ENCODE assay signal across 8 cellular contexts in genomic region chr9:470041-470781, GRCh38. TPM values are rescaled to one million over a fixed set of nuclear protein-coding genes. Genes with fewer than 3 reads are reported as not detected.
DNase-seq lines count a peak whose midpoint lies in the region; FAIRE-seq and TF ChIP-seq lines count a peak whose summit lies in the region.

No MANE protein-coding gene starts in this region.

- H3K36me3 ChIP-seq in neuronal stem cell (replicated peaks in 1 of 2; ENCODE audit: control insufficient read depth in 2 of 2, insufficient read depth in 2 of 2, low read length in 2 of 2) (peaks cover 0 to 2% of the 10 kb centered on the region in 2 donors), subcutaneous abdominal adipose tissue (ENCODE audit: control insufficient read depth in 5 of 5, insufficient read depth in 5 of 5, low read length in 5 of 5) (peaks cover 0 to 7% (median 0%) of the 10 kb centered on the region in 5 donors)

- no peaks in the 10 kb centered on the region for H3K79me2 ChIP-seq in H9 (ENCODE audit: insufficient read depth, low read length)

- no peak overlapping the region for H2BK20ac ChIP-seq in H9 (ENCODE audit: low read depth, low read length, poor library complexity, severe bottlenecking)

- H3K79me1 ChIP-seq in H9 (ENCODE audit: insufficient read depth, low read depth, low read length, poor library complexity, severe bottlenecking) (no peaks in the 10 kb centered on the region), neuronal stem cell (ENCODE audit: low read depth, low read length) (no peaks in the 10 kb centered on the region)

- H3K18ac ChIP-seq in H9 (ENCODE audit: insufficient read length, low read depth, low read length) (peak overlapping the region; percentile 32), neuronal stem cell (ENCODE audit: low read length) (peak overlapping the region; percentile 39)

- peak overlapping the region; percentile 55 for H3K9ac ChIP-seq in H9 (ENCODE audit: extremely low read depth, insufficient read length, low read length)
- H3K9ac ChIP-seq in neuronal stem cell (ENCODE audit: low read depth, low read length, poor library complexity) = peak overlapping the region; percentile 71
- peak overlapping the region; percentile 63 to 90 (median 81) for H3K9ac ChIP-seq in subcutaneous abdominal adipose tissue (ENCODE audit: low read length in 5 of 5)

- H3K4ac ChIP-seq in H9 (ENCODE audit: low read depth, low read length) (no peak overlapping the region), neuronal stem cell (ENCODE audit: low read length) (no peak overlapping the region)

- H2BK12ac ChIP-seq in H9 (ENCODE audit: insufficient read length, low read depth, low read length) = no peak overlapping the region
- no peak overlapping the region for H2BK12ac ChIP-seq in neuronal stem cell (ENCODE audit: low read length)

- H4K91ac ChIP-seq in H9 (ENCODE audit: insufficient read length, low read depth, low read length) (no peak overlapping the region), neuronal stem cell (ENCODE audit: low read depth, low read length, poor library complexity) (no peak overlapping the region)

- no CpG with 5 or more reads among the region's 38 CpGs for WGBS in H9 (ENCODE audit: extremely low coverage, insufficient read length, low lambda C conversion rate)
- no CpG with 5 or more reads among the region's 38 CpGs for whole genome bisulfite sequencing in neuronal stem cell (ENCODE audit: extremely low coverage in 2 of 2, insufficient read length in 2 of 2, insufficient replicate concordance in 1 of 2), 2 donors

- H2AK5ac ChIP-seq in H9 (ENCODE audit: insufficient read length, low read length) (no peak overlapping the region), neuronal stem cell (ENCODE audit: low read depth, low read length) (peak overlapping the region; percentile 3)

- H4K20me1 ChIP-seq in H9 (ENCODE audit: control insufficient read depth, insufficient read depth, insufficient read length) = no peaks in the 10 kb centered on the region

- H3K4me1 ChIP-seq in H9 (ENCODE audit: insufficient read depth, low read length) (no peaks in the 10 kb centered on the region; the same call in 1 of the 2 replicates), neuronal stem cell (ENCODE audit: control insufficient read depth in 2 of 2, insufficient read depth in 1 of 2, low read depth in 1 of 2, low read length in 2 of 2) (peaks cover 5 to 9% of the 10 kb centered on the region in 2 donors), subcutaneous abdominal adipose tissue (ENCODE audit: control insufficient read depth in 5 of 5, insufficient read depth in 5 of 5, low read length in 5 of 5) (peaks cover 4 to 42% (median 34%) of the 10 kb centered on the region in 5 donors)

- H4K5ac ChIP-seq in H9 (ENCODE audit: insufficient read length, low read depth, low read length) = no peak overlapping the region

- FAIRE-seq in frontal cortex (lab: Jason Lieb, UNC) = no peak

- peaks cover 8% of the 10 kb centered on the region for H3K23me2 ChIP-seq in H9 (ENCODE audit: insufficient read length, low read depth, low read length, poor library complexity, severe bottlenecking)

- H3T11ph ChIP-seq in H9 (ENCODE audit: low read length) = no peak overlapping the region

- peaks cover 21 to 32% of the 10 kb centered on the region in 2 experiments for H3K4me1 Mint-ChIP-seq in H9

- no peak overlapping the region for H4K8ac ChIP-seq in H9 (replicated peaks; ENCODE audit: insufficient read length, low read depth, low read length)
- H4K8ac ChIP-seq in neuronal stem cell (ENCODE audit: low read depth, low read length) = no peak overlapping the region

- no peak for TF ChIP-seq CTCF in H9 (conservative IDR thresholded peaks at IDR 0.05)

- no peak overlapping the region for H2BK15ac ChIP-seq in H9 (ENCODE audit: low read depth, low read length)
- no peak overlapping the region for H2BK15ac ChIP-seq in neuronal stem cell (ENCODE audit: low read length)

- H3K27ac Mint-ChIP-seq in H9 = peak overlapping the region; percentile 96 to 98 (median 98)

- H3K27me3 ChIP-seq in H9 (ENCODE audit: insufficient read depth, low read length) (no peaks in the 10 kb centered on the region), neuronal stem cell (ENCODE audit: control insufficient read depth in 3 of 3, insufficient read depth in 3 of 3, low read depth in 1 of 3, low read length in 3 of 3) (no peaks in the 10 kb centered on the region), subcutaneous abdominal adipose tissue (ENCODE audit: control insufficient read depth in 5 of 5, insufficient read depth in 4 of 5, low read length in 5 of 5) (no peaks in the 10 kb centered on the region)

- H3K4me3 ChIP-seq in neuronal stem cell (ENCODE audit: low read length in 2 of 2) = peak overlapping the region; percentile 61 to 79
- H3K4me3 ChIP-seq in subcutaneous abdominal adipose tissue (ENCODE audit: low read depth in 1 of 5, low read length in 5 of 5) = peak overlapping the region; percentile 75 to 90 (median 80)

- no peak overlapping the region for H3K27ac ChIP-seq in H9 (ENCODE audit: insufficient read length, low read depth, low read length)
- no peak overlapping the region for H3K27ac ChIP-seq in neuronal stem cell (replicated peaks; ENCODE audit: low read length)
- peak overlapping the region; percentile 69 for H3K27ac ChIP-seq in subcutaneous abdominal adipose tissue (ENCODE audit: low read depth, low read length)

- H3K36me3 Mint-ChIP-seq in H9 (ENCODE audit: insufficient read depth in 1 of 3, low read depth in 3 of 3) = peaks cover 8 to 14% (median 13%) of the 10 kb centered on the region in 3 experiments; a peak in 6 of 7 replicates

- H3K9me3 ChIP-seq in H9 (ENCODE audit: control insufficient read depth, low read depth, low read length) = no peaks in the 10 kb centered on the region
- no peaks in the 10 kb centered on the region for H3K9me3 ChIP-seq in neuronal stem cell (replicated peaks in 1 of 2; ENCODE audit: control insufficient read depth in 2 of 2, insufficient read depth in 1 of 2, low read depth in 1 of 2, low read length in 2 of 2)
- no peaks in the 10 kb centered on the region for H3K9me3 ChIP-seq in subcutaneous abdominal adipose tissue (ENCODE audit: control insufficient read depth in 5 of 5, low read length in 5 of 5)

- peak overlapping the region; percentile 87 to 94 for H3K4me3 Mint-ChIP-seq in H9

- H3K27me3 Mint-ChIP-seq in H9 (ENCODE audit: low read depth) = no peaks in the 10 kb centered on the region

- H3K4me2 ChIP-seq in H9 (ENCODE audit: insufficient read depth, insufficient read length, low read length) (peak overlapping the region; percentile 89), neuronal stem cell (ENCODE audit: insufficient read depth, low read length, poor library complexity, severe bottlenecking) (peak overlapping the region; percentile 91)

- peak; percentile 88 for TF ChIP-seq POLR2A in Raji (IDR thresholded peaks at IDR 0.05; ENCODE audit: insufficient read depth, low read depth, low read length)

- H2AFZ ChIP-seq in H9 (ENCODE audit: low read length) (peak overlapping the region; percentile 10), neuronal stem cell (ENCODE audit: low read length) (peak overlapping the region; percentile 95)

- H2BK120ac ChIP-seq in H9 (ENCODE audit: low read depth, low read length, poor library complexity, severe bottlenecking) = no peak overlapping the region
- H2BK120ac ChIP-seq in neuronal stem cell (ENCODE audit: low read depth, low read length) = no peak overlapping the region

- peak overlapping the region; percentile 2 for H3K56ac ChIP-seq in H9 (ENCODE audit: insufficient read length, low read depth, low read length)

- H2BK5ac ChIP-seq in H9 (ENCODE audit: insufficient read length, low read length) = no peak overlapping the region
- H2BK5ac ChIP-seq in neuronal stem cell (ENCODE audit: low read length) = no peak overlapping the region

- H3K23ac ChIP-seq in H9 (ENCODE audit: insufficient read length, low read depth, low read length) (no peak overlapping the region), neuronal stem cell (ENCODE audit: low read depth, low read length, poor library complexity) (no peak overlapping the region)

- no peaks in the 10 kb centered on the region for H3K9me3 Mint-ChIP-seq in H9

- H3K14ac ChIP-seq in H9 (ENCODE audit: insufficient read depth, low read length) (peak overlapping the region; percentile 51; the same call in 1 of the 2 replicates), neuronal stem cell (ENCODE audit: low read length) (no peak overlapping the region)

- DNase-seq in ELR (ENCODE audit: low read depth) = peak; percentile 56
- DNase-seq in H9 = peak; percentile 92
- DNase-seq in M059J (ENCODE audit: low read depth) = peak; percentile 85
- peak; percentile 91 for DNase-seq in activated gamma-delta T cell treated with anti-CD3 and anti-CD28 coated beads, Interleukin-2, amount 50 U/mL, for 16 hours (ENCODE audit: low read depth)
- peak; percentile 67 to 81 for DNase-seq in frontal cortex (ENCODE audit: low spot score in 2 of 2)
- peak; percentile 83 for DNase-seq in neuronal stem cell (ENCODE audit: low spot score)

RNA-seq across cellular contexts. Expression of gene KANK1, which starts 34.3 kb away (rescaled TPM):
- total RNA-seq in H9 (2021) = 14.3 and 14.9 TPM in 2 replicates
- total RNA-seq in M059J (2014; rRNA removed; shearing (Covaris generic)) = 33.6 and 55.5 TPM in 2 replicates
- total RNA-seq in frontal cortex = 6.1 TPM
- polyA plus RNA-seq in neuronal stem cell (2013, experiment 1 of 2) = 9.1 TPM
- polyA plus RNA-seq in neuronal stem cell (2013, experiment 2 of 2) = 8.3 TPM
